9 cellular contexts compared by ENCODE assay signal in genomic region chr2:61443342-61444041, GRCh38. TPM values are rescaled to one million over a fixed set of nuclear protein-coding genes. Genes with fewer than 3 reads are reported as not detected.
DNase-seq lines count a peak whose midpoint lies in the region; ATAC-seq and TF ChIP-seq lines count a peak whose summit lies in the region.
"Had no signal": no experiment of that assay in that cellular context is flagged by ENCODE, and none has a peak within 500 bp of the region (broad histone marks: within the 10 kb centered on the region; RNA-seq: fewer than 3 reads in every experiment).

No MANE protein-coding gene starts in this region.

- H3K27ac Mint-ChIP-seq in activated T-cell treated with anti-CD3 and anti-CD28 coated beads, Interleukin-2, amount 50 U/mL, for 24 hours, result peak overlapping the region; percentile 26
- no peak overlapping the region for H3K27ac Mint-ChIP-seq in stimulated activated naive CD8-positive, alpha-beta T cell treated with anti-CD3 and anti-CD28 coated beads, Interleukin-15, amount 100 ng/mL, for 72 hours

- no peak for TF ChIP-seq CTCF in foreskin keratinocyte (conservative IDR thresholded peaks at IDR 0.05)

- DNase-seq in activated T-cell treated with anti-CD3 and anti-CD28 coated beads, Interleukin-2, amount 50 U/mL, for 24 hours, result no peak
- DNase-seq in activated T-cell treated with anti-CD3 and anti-CD28 coated beads, Interleukin-2, amount 50 U/mL, for 1 hour, result no peak
- DNase-seq in RPMI8226 (peak; percentile 79), NCI-H2227 treated with DMSO at 0.1 percent for 48 hours (lab: John Stamatoyannopoulos, UW) (no peak), foreskin keratinocyte (no peak), H4 (ENCODE audit: low spot score) (no peak)
- DNase-seq in stimulated activated naive CD8-positive, alpha-beta T cell treated with anti-CD3 and anti-CD28 coated beads, Interleukin-15, amount 100 ng/mL, for 72 hours, result no peak
- DNase-seq: left cardiac atrium had no signal

- no peaks in the 10 kb centered on the region for H3K4me1 ChIP-seq in foreskin keratinocyte

- peak; percentile 98 for ATAC-seq in HG03060 (IDR thresholded peaks at IDR 0.05; ENCODE audit: low read depth, unreplicated experiment)
- peak; percentile 57 for ATAC-seq in stimulated activated naive CD8-positive, alpha-beta T cell treated with anti-CD3 and anti-CD28 coated beads, Interleukin-15, amount 100 ng/mL, for 72 hours
- no peak for ATAC-seq in foreskin keratinocyte

- H3K27ac ChIP-seq in foreskin keratinocyte, result no peak overlapping the region

- no peaks in the 10 kb centered on the region for H3K27me3 ChIP-seq in foreskin keratinocyte

- H3K4me1 Mint-ChIP-seq in activated T-cell treated with anti-CD3 and anti-CD28 coated beads, Interleukin-2, amount 50 U/mL, for 24 hours (ENCODE audit: low read depth), result peaks cover 68% of the 10 kb centered on the region
- peaks cover 56% of the 10 kb centered on the region for H3K4me1 Mint-ChIP-seq in stimulated activated naive CD8-positive, alpha-beta T cell treated with anti-CD3 and anti-CD28 coated beads, Interleukin-15, amount 100 ng/mL, for 72 hours

- no peaks in the 10 kb centered on the region for H3K27me3 Mint-ChIP-seq in activated T-cell treated with anti-CD3 and anti-CD28 coated beads, Interleukin-2, amount 50 U/mL, for 24 hours
- no peaks in the 10 kb centered on the region for H3K27me3 Mint-ChIP-seq in stimulated activated naive CD8-positive, alpha-beta T cell treated with anti-CD3 and anti-CD28 coated beads, Interleukin-15, amount 100 ng/mL, for 72 hours

- H3K9me3 Mint-ChIP-seq in activated T-cell treated with anti-CD3 and anti-CD28 coated beads, Interleukin-2, amount 50 U/mL, for 24 hours, result peaks cover 4% of the 10 kb centered on the region
- no peaks in the 10 kb centered on the region for H3K9me3 Mint-ChIP-seq in stimulated activated naive CD8-positive, alpha-beta T cell treated with anti-CD3 and anti-CD28 coated beads, Interleukin-15, amount 100 ng/mL, for 72 hours

- H3K4me3 Mint-ChIP-seq in activated T-cell treated with anti-CD3 and anti-CD28 coated beads, Interleukin-2, amount 50 U/mL, for 24 hours, result no peak overlapping the region
- H3K4me3 Mint-ChIP-seq in stimulated activated naive CD8-positive, alpha-beta T cell treated with anti-CD3 and anti-CD28 coated beads, Interleukin-15, amount 100 ng/mL, for 72 hours, result no peak overlapping the region

- H3K36me3 Mint-ChIP-seq in activated T-cell treated with anti-CD3 and anti-CD28 coated beads, Interleukin-2, amount 50 U/mL, for 24 hours (ENCODE audit: low read depth), result peaks cover 38% of the 10 kb centered on the region

RNA-seq across cellular contexts. Expression of gene USP34, which starts 27.4 kb away (rescaled TPM):
- total RNA-seq in foreskin keratinocyte, result 51.0 and 55.2 TPM in 2 replicates
- 23.1 and 25.0 TPM in 2 replicates for polyA plus RNA-seq in foreskin keratinocyte
- 33.1 and 46.9 TPM in 2 replicates for total RNA-seq in H4 (2014; rRNA removed; shearing (Covaris generic))
